25 cellular contexts compared by ENCODE assay signal in the genomic region with DNA sequence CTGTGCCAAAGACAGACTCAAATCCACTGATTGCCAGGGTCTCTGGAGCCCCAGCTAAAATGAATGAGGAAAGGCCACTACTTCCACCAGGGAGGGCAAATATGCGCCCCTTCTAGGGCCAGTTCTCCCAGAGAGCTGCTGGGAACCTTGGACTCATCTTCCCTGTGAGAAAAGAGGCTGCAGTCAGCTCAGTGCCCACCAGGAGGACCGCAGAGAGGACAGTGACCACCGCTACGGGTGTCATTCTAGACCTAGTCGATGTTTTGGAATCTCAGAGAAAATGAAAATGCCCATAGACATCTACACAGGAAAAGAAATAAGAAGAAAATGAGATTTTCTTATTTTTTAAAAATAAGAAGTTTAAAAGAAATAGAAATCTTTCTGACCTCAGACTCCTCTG.
DNase-seq lines count a peak whose midpoint lies in the region; ATAC-seq and TF ChIP-seq lines count a peak whose summit lies in the region.
"Had no signal": no experiment of that assay in that cellular context is flagged by ENCODE, and none has a peak within 500 bp of the region (broad histone marks: within the 10 kb centered on the region; RNA-seq: fewer than 3 reads in every experiment).

No MANE protein-coding gene starts in this region.

- H3K9me3 ChIP-seq in psoas muscle = no peaks in the 10 kb centered on the region
- no peaks in the 10 kb centered on the region for H3K9me3 ChIP-seq in CD4-positive, alpha-beta memory T cell (ENCODE audit: control insufficient read depth in 1 of 2, low read length in 2 of 2)
- H3K9me3 ChIP-seq: esophagus squamous epithelium, left lung, testis had no signal

- H3K27ac Mint-ChIP-seq in HFFc6 (no peak overlapping the region), nephron (no peak overlapping the region)
- no peak overlapping the region for H3K27ac Mint-ChIP-seq in CD4-positive, alpha-beta memory T cell
- H3K27ac Mint-ChIP-seq: activated CD4-positive, alpha-beta memory T cell treated with anti-CD3 and anti-CD28 coated beads, Interleukin-2, amount 10 ng/mL, durations not matched to agents 7 days and 5 days; natural killer cell treated with Interleukin-12 subunit alpha and Interleukin-12 subunit beta and Interleukin-15 and Interleukin-18, amount 100 ng/mL, for 72 hours; stimulated activated effector memory CD8-positive, alpha-beta T cell treated with anti-CD3 and anti-CD28 coated beads, Interleukin-12 subunit alpha, Interleukin-12 subunit beta, amount 100 ng/mL, for 72 hours had no signal

- peak; percentile 36; the same call in 1 of the 2 replicates for TF ChIP-seq CTCF in AG10803 (conservative IDR thresholded peaks at IDR 0.05; ENCODE audit: low read length)
- TF ChIP-seq CTCF in HFFc6 (IDR thresholded peaks at IDR 0.05) = peak; percentile 63
- peak; percentile 30 for TF ChIP-seq CTCF in epithelial cell of proximal tubule (conservative IDR thresholded peaks at IDR 0.05; ENCODE audit: low read depth, low read length)
- TF ChIP-seq CTCF in nephron (IDR thresholded peaks at IDR 0.05; ENCODE audit: unreplicated experiment in 3 of 3) = peak; percentile 30 to 43 (median 39)
- TF ChIP-seq CTCF in psoas muscle (IDR thresholded peaks at IDR 0.05) = no peak

- H3K36me3 ChIP-seq in psoas muscle (ENCODE audit: insufficient read depth in 1 of 2, low read depth in 1 of 2) = no peaks in the 10 kb centered on the region
- no peaks in the 10 kb centered on the region for H3K36me3 ChIP-seq in CD4-positive, alpha-beta memory T cell (ENCODE audit: insufficient read depth, low read length)
- H3K36me3 ChIP-seq: esophagus squamous epithelium, left lung had no signal

- H3K4me3 Mint-ChIP-seq in HFFc6 (no peak overlapping the region), nephron (no peak overlapping the region)
- H3K4me3 Mint-ChIP-seq in CD4-positive, alpha-beta memory T cell = no peak overlapping the region
- H3K4me3 Mint-ChIP-seq: activated CD4-positive, alpha-beta memory T cell treated with anti-CD3 and anti-CD28 coated beads, Interleukin-2, amount 10 ng/mL, durations not matched to agents 7 days and 5 days; CD8-positive, alpha-beta memory T cell; natural killer cell treated with Interleukin-12 subunit alpha and Interleukin-12 subunit beta and Interleukin-15 and Interleukin-18, amount 100 ng/mL, for 72 hours; stimulated activated effector memory CD8-positive, alpha-beta T cell treated with anti-CD3 and anti-CD28 coated beads, Interleukin-12 subunit alpha, Interleukin-12 subunit beta, amount 100 ng/mL, for 72 hours had no signal

- intact Hi-C loops in psoas muscle (cut with DNase I) = no loop called here
- intact Hi-C loops in CD4-positive, alpha-beta memory T cell (cut with micrococcal nuclease) = no loop called here

- H3K4me1 Mint-ChIP-seq in HFFc6 (ENCODE audit: low read depth) (peaks cover 11% of the 10 kb centered on the region), nephron (peaks cover under 1% of the 10 kb centered on the region)
- H3K4me1 Mint-ChIP-seq in CD4-positive, alpha-beta memory T cell = no peaks in the 10 kb centered on the region
- H3K4me1 Mint-ChIP-seq: activated CD4-positive, alpha-beta memory T cell treated with anti-CD3 and anti-CD28 coated beads, Interleukin-2, amount 10 ng/mL, durations not matched to agents 7 days and 5 days; CD8-positive, alpha-beta memory T cell; stimulated activated effector memory CD8-positive, alpha-beta T cell treated with anti-CD3 and anti-CD28 coated beads, Interleukin-12 subunit alpha, Interleukin-12 subunit beta, amount 100 ng/mL, for 72 hours had no signal

- H3K27me3 Mint-ChIP-seq in HFFc6 (ENCODE audit: insufficient read depth) = peaks cover 4% of the 10 kb centered on the region; the same call in 1 of the 2 replicates
- peaks cover 12% of the 10 kb centered on the region for H3K27me3 Mint-ChIP-seq in nephron (ENCODE audit: low read depth)
- H3K27me3 Mint-ChIP-seq in CD4-positive, alpha-beta memory T cell = peaks cover 0 to 6% of the 10 kb centered on the region in 2 donors
- H3K27me3 Mint-ChIP-seq: activated CD4-positive, alpha-beta memory T cell treated with anti-CD3 and anti-CD28 coated beads, Interleukin-2, amount 10 ng/mL, durations not matched to agents 7 days and 5 days had no signal

- H3K27ac ChIP-seq in psoas muscle = no peak overlapping the region
- H3K27ac ChIP-seq in CD4-positive, alpha-beta memory T cell (ENCODE audit: low read depth, low read length) = no peak overlapping the region
- H3K27ac ChIP-seq: esophagus squamous epithelium, left lung, testis had no signal

- H3K9me3 Mint-ChIP-seq in HFFc6 = no peaks in the 10 kb centered on the region
- H3K9me3 Mint-ChIP-seq in nephron = no peaks in the 10 kb centered on the region
- H3K9me3 Mint-ChIP-seq in CD4-positive, alpha-beta memory T cell = peaks cover 0 to 3% (median 0%) of the 10 kb centered on the region in 8 donors
- H3K9me3 Mint-ChIP-seq: activated CD4-positive, alpha-beta memory T cell treated with anti-CD3 and anti-CD28 coated beads, Interleukin-2, amount 10 ng/mL, durations not matched to agents 7 days and 5 days; natural killer cell treated with Interleukin-12 subunit alpha and Interleukin-12 subunit beta and Interleukin-15 and Interleukin-18, amount 100 ng/mL, for 72 hours; stimulated activated effector memory CD8-positive, alpha-beta T cell treated with anti-CD3 and anti-CD28 coated beads, Interleukin-12 subunit alpha, Interleukin-12 subunit beta, amount 100 ng/mL, for 72 hours had no signal

- no peak for ATAC-seq in HG03175 (IDR thresholded peaks at IDR 0.05; ENCODE audit: unreplicated experiment)
- ATAC-seq in psoas muscle = no peak
- ATAC-seq in GM18870 (IDR thresholded peaks at IDR 0.05; ENCODE audit: unreplicated experiment) = no peak
- ATAC-seq: K562; left lung; natural killer cell treated with Interleukin-12 subunit alpha and Interleukin-12 subunit beta and Interleukin-15 and Interleukin-18, amount 100 ng/mL, for 72 hours; stimulated activated effector memory CD8-positive, alpha-beta T cell treated with anti-CD3 and anti-CD28 coated beads, Interleukin-12 subunit alpha, Interleukin-12 subunit beta, amount 100 ng/mL, for 72 hours had no signal

- H3K27me3 ChIP-seq in psoas muscle (ENCODE audit: insufficient read depth in 3 of 3, low read length in 2 of 3) = no peaks in the 10 kb centered on the region
- H3K27me3 ChIP-seq in CD4-positive, alpha-beta memory T cell (ENCODE audit: insufficient read depth, low read length) = no peaks in the 10 kb centered on the region
- H3K27me3 ChIP-seq: testis had no signal

- CTCF ChIA-PET in CD4-positive, alpha-beta memory T cell (lab: Charles Lee; ENCODE audit: partially characterized antibody) = no interaction called here

- H3K4me1 ChIP-seq in psoas muscle = no peaks in the 10 kb centered on the region
- H3K4me1 ChIP-seq in CD4-positive, alpha-beta memory T cell (ENCODE audit: insufficient read depth, low read length) = no peaks in the 10 kb centered on the region
- H3K4me1 ChIP-seq: esophagus squamous epithelium, left lung, testis had no signal

- DNase-seq in AG10803 (ENCODE audit: low read depth) = no peak
- DNase-seq in HFFc6 = no peak
- DNase-seq in epithelial cell of proximal tubule (ENCODE audit: low read depth) = no peak
- DNase-seq in psoas muscle = no peak
- no peak for DNase-seq in CD4-positive, alpha-beta memory T cell
- DNase-seq: activated CD4-positive, alpha-beta memory T cell treated with anti-CD3 and anti-CD28 coated beads, Interleukin-2, amount 10 ng/mL, durations not matched to agents 7 days and 5 days; activated CD4-positive, CD25-positive, alpha-beta regulatory T cell; activated effector memory CD4-positive, alpha-beta T cell treated with Interleukin-2 at 50 U/mL for 16 hours; CD8-positive, alpha-beta memory T cell; effector CD8-positive, alpha-beta T cell; esophagus squamous epithelium; left lung; midbrain; NCI-H1694; posterior cingulate gyrus; Right ventricle myocardium superior; stimulated activated CD4-positive, alpha-beta T cell treated with anti-CD3 and anti-CD28 coated beads, Interleukin-1b, Interleukin-23, amount 100 ng/mL, for 48 hours; SW 1271; testis had no signal

- 59 to 68% (median 63%) methylated on average over 5 of the region's 5 CpGs for WGBS in psoas muscle, 3 donors

- POLR2A ChIA-PET in CD4-positive, alpha-beta memory T cell (lab: Charles Lee; ENCODE audit: partially characterized antibody) = no interaction called here

- no peak overlapping the region for H3K4me3 ChIP-seq in AG10803 (ENCODE audit: low read length)
- no peak overlapping the region for H3K4me3 ChIP-seq in epithelial cell of proximal tubule (ENCODE audit: low read depth, low read length)
- no peak overlapping the region for H3K4me3 ChIP-seq in psoas muscle
- no peak overlapping the region for H3K4me3 ChIP-seq in CD4-positive, alpha-beta memory T cell (ENCODE audit: low read length in 2 of 2)
- H3K4me3 ChIP-seq: esophagus squamous epithelium, K562, left lung, testis had no signal

- H3K36me3 Mint-ChIP-seq in HFFc6 (ENCODE audit: low read depth) (no peaks in the 10 kb centered on the region), nephron (ENCODE audit: low read depth) (no peaks in the 10 kb centered on the region)
- H3K36me3 Mint-ChIP-seq in CD4-positive, alpha-beta memory T cell = no peaks in the 10 kb centered on the region
- H3K36me3 Mint-ChIP-seq: CD8-positive, alpha-beta memory T cell; natural killer cell treated with Interleukin-12 subunit alpha and Interleukin-12 subunit beta and Interleukin-15 and Interleukin-18, amount 100 ng/mL, for 72 hours; stimulated activated effector memory CD8-positive, alpha-beta T cell treated with anti-CD3 and anti-CD28 coated beads, Interleukin-12 subunit alpha, Interleukin-12 subunit beta, amount 100 ng/mL, for 72 hours had no signal
